8 cellular contexts compared by ENCODE assay signal in the genomic region with DNA sequence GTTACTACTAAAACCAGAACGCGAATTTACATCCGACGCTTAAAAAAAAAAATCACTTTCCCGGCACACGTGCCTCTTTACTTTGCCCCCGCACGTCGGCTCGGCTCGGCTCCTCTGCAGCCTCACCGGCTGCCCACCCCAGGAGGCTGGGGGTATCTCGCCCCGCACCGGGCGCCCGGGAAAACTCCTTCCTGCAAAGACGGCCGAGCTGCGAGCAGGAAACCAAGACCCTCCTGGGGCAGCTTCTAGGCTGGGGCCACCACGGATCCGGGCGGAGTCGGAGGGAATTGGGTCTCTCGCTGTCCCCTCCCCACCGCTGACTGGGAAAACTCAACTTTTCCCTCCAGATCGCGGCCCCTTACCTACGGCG. TPM values are rescaled to one million over a fixed set of nuclear protein-coding genes. Genes with fewer than 3 reads are reported as not detected.
DNase-seq lines count a peak whose midpoint lies in the region; ATAC-seq, FAIRE-seq and TF ChIP-seq lines count a peak whose summit lies in the region.

No MANE protein-coding gene starts in this region.

- H3K79me2 ChIP-seq in GM12878 (ENCODE audit: control insufficient read depth, insufficient read depth, low read length) = no peaks in the 10 kb centered on the region

- SMC1A ChIA-PET in GM12878 (lab: Charles Lee; ENCODE audit: uncharacterized antibody, unreplicated experiment) = no interaction called here

- in situ Hi-C loops in GM12878 (cut with MboI) = loop anchor here (25.0 kb wide), 2 partner anchors 934 to 1434 kb away; no protein-coding TSS in a partner anchor

- no peaks in the 10 kb centered on the region for H3K9me3 ChIP-seq in GM12878 (replicated peaks; ENCODE audit: control insufficient read depth, insufficient read depth, low read length)
- H3K9me3 ChIP-seq in kidney (ENCODE audit: control insufficient read depth in 1 of 2, low read length in 2 of 2) = no peaks in the 10 kb centered on the region

- H3K4me3 Mint-ChIP-seq in stimulated activated memory B cell treated with anti-CD40 and anti-IgM and Interleukin-4, amounts not matched to agents 10 μg/mL and 1 μg/mL and 100 μg/mL, for 72 hours = peak overlapping the region; percentile 87

- H3K4me1 ChIP-seq in GM12878 (ENCODE audit: control insufficient read depth, insufficient read depth, low read length) = no peaks in the 10 kb centered on the region; the same call in 1 of the 2 replicates
- H3K4me1 ChIP-seq in kidney (ENCODE audit: control insufficient read depth in 1 of 2, insufficient read depth in 1 of 2, low read depth in 1 of 2, low read length in 2 of 2) = peaks cover 0 to 2% of the 10 kb centered on the region in 2 donors

- no peak for TF ChIP-seq EP300 in GM12878 (IDR thresholded peaks at IDR 0.05; ENCODE audit: borderline replicate concordance in 1 of 2, control insufficient read depth in 1 of 2, low read depth in 2 of 2, low read length in 2 of 2)

- H3K4me2 ChIP-seq in GM12878 (ENCODE audit: control insufficient read depth, insufficient read depth) = peak overlapping the region; percentile 97

- peak overlapping the region; percentile 84 for H3K4me3 ChIP-seq in GM12878
- peak overlapping the region; percentile 56 to 76 for H3K4me3 ChIP-seq in kidney (ENCODE audit: low read length in 2 of 2)

- intact Hi-C loops in GM12878 (cut with micrococcal nuclease; ENCODE audit: unreplicated experiment) = no loop called here
- intact Hi-C loops in kidney (cut with DNase I) = no loop called here

- ATAC-seq in GM12878 = peak; percentile 34; the same call in 2 of the 3 replicates
- peak; percentile 37 for ATAC-seq in stimulated activated memory B cell treated with anti-CD40 and anti-IgM and Interleukin-4, amounts not matched to agents 10 μg/mL and 1 μg/mL and 100 μg/mL, for 72 hours
- ATAC-seq in GM18520 (IDR thresholded peaks at IDR 0.05; ENCODE audit: unreplicated experiment) = no peak

- no peak for TF ChIP-seq POLR2A in GM12878 (IDR thresholded peaks at IDR 0.05; ENCODE audit: low read depth, low read length)

- peaks cover 39% of the 10 kb centered on the region for H3K27me3 Mint-ChIP-seq in stimulated activated memory B cell treated with anti-CD40 and anti-IgM and Interleukin-4, amounts not matched to agents 10 μg/mL and 1 μg/mL and 100 μg/mL, for 72 hours

- RAD21 ChIA-PET in GM12878 (lab: Charles Lee; ENCODE audit: unreplicated experiment) = no interaction called here

- FAIRE-seq in GM12878 (lab: Jason Lieb, UNC) (no peak), kidney (lab: Jason Lieb, UNC) (no peak)

- H3K27ac Mint-ChIP-seq in stimulated activated memory B cell treated with anti-CD40 and anti-IgM and Interleukin-4, amounts not matched to agents 10 μg/mL and 1 μg/mL and 100 μg/mL, for 72 hours = peak overlapping the region; percentile 57

- peaks cover 16% of the 10 kb centered on the region for H3K4me1 Mint-ChIP-seq in stimulated activated memory B cell treated with anti-CD40 and anti-IgM and Interleukin-4, amounts not matched to agents 10 μg/mL and 1 μg/mL and 100 μg/mL, for 72 hours

- no peak for TF ChIP-seq CTCF in GM12878 (IDR thresholded peaks at IDR 0.05 in 2 of 3, conservative IDR thresholded peaks at IDR 0.05 in 1 of 3; ENCODE audit: control insufficient read depth in 2 of 3, extremely low read depth in 1 of 3, insufficient read depth in 1 of 3, low read depth in 3 of 3, low read length in 3 of 3)
- no peak for TF ChIP-seq CTCF in kidney (IDR thresholded peaks at IDR 0.05; ENCODE audit: borderline replicate concordance, extremely low read depth, insufficient read depth)

- CTCF ChIA-PET in GM12878 (lab: Yijun Ruan, JAX) = no interaction called here

- WGBS in GM12878 (ENCODE audit: insufficient coverage, insufficient replicate concordance, low lambda C conversion rate, missing lambda C conversion rate) = under 1% methylated on average over 28 of the region's 30 CpGs

- H3K27ac ChIP-seq in GM12878 (ENCODE audit: control insufficient read depth, insufficient read depth) = no peak overlapping the region
- H3K27ac ChIP-seq in kidney (ENCODE audit: low read depth in 2 of 2, low read length in 2 of 2) = peak overlapping the region; percentile 32 to 59

- POLR2A ChIA-PET in GM12878 (lab: Charles Lee) = no interaction called here

- H3K36me3 ChIP-seq in GM12878 (ENCODE audit: control insufficient read depth in 2 of 2, insufficient read depth in 2 of 2, low read length in 1 of 2) (no peaks in the 10 kb centered on the region), kidney (ENCODE audit: control insufficient read depth in 1 of 2, insufficient read depth in 2 of 2, low read length in 2 of 2) (no peaks in the 10 kb centered on the region)

- BruUV-seq in GM12878 (replicated peaks; lab: Mats Ljungman, UMichigan) = no TSS peak

- no peak for TF ChIP-seq RAD21 in GM12878 (IDR thresholded peaks at IDR 0.05; ENCODE audit: insufficient read depth, low read depth, low read length)

- H3K9me3 Mint-ChIP-seq in stimulated activated memory B cell treated with anti-CD40 and anti-IgM and Interleukin-4, amounts not matched to agents 10 μg/mL and 1 μg/mL and 100 μg/mL, for 72 hours = no peaks in the 10 kb centered on the region

- no peaks in the 10 kb centered on the region for H4K20me1 ChIP-seq in GM12878 (ENCODE audit: control insufficient read depth, insufficient read depth)

- no peaks in the 10 kb centered on the region for H3K36me3 Mint-ChIP-seq in stimulated activated memory B cell treated with anti-CD40 and anti-IgM and Interleukin-4, amounts not matched to agents 10 μg/mL and 1 μg/mL and 100 μg/mL, for 72 hours

- H2AFZ ChIP-seq in GM12878 (ENCODE audit: control insufficient read depth, low read depth, low read length) = peak overlapping the region; percentile 72

- H3K27me3 ChIP-seq in GM12878 (replicated peaks in 1 of 2; ENCODE audit: control insufficient read depth in 2 of 2, insufficient read depth in 2 of 2, low read length in 1 of 2) = peaks cover 5 to 10% of the 10 kb centered on the region in 2 experiments; a peak in 3 of 4 replicates

- peak overlapping the region; percentile 48; the same call in 1 of the 2 replicates for H3K9ac ChIP-seq in GM12878 (ENCODE audit: control insufficient read depth, insufficient read depth, low read length)
- H3K9ac ChIP-seq in kidney (ENCODE audit: low read length in 2 of 2) = peak overlapping the region; percentile 58 to 67

- DNase-seq in NCI-H510A treated with DMSO at 0.1 percent for 48 hours (lab: John Stamatoyannopoulos, UW) (peak; percentile 89), NCI-H510A (lab: John Stamatoyannopoulos, UW) (no peak), NCI-H1105 treated with DMSO at 0.1 percent for 48 hours (lab: John Stamatoyannopoulos, UW) (peak; percentile 60), GM12878 (ENCODE audit: low read depth, low spot score) (no peak), kidney (peak; percentile 82)
- no peak for DNase-seq in effector CD8-positive, alpha-beta T cell (lab: John Stamatoyannopoulos, UW)

RNA-seq across cellular contexts. Expression of a gene that starts 0.6 kb away (rescaled TPM):
- 5.7 and 11.5 TPM in 2 replicates for total RNA-seq in GM12878 (2013; cell fraction: nucleolus; rRNA removed)
- total RNA-seq in GM12878 (2014; rRNA removed) (6.7 and 8.3 TPM in 2 replicates), GM12878 (2014; rRNA removed; fragmentation: Illumina TruSeq; extraction: Trizol) (4.5 and 5.3 TPM in 2 replicates), GM12878 (2021) (3.2 and 5.6 TPM in 2 replicates), kidney (26.1 TPM)
- polyA plus RNA-seq in GM12878 (2011; ENCODE audit: low read depth) = 0.88 TPM
- polyA plus RNA-seq in GM12878 (2011; rRNA removed) (3.4 TPM in 2 replicates), GM12878 (2014; fragmentation: Illumina TruSeq; extraction: Trizol) (5.9 TPM in 1 of 2 replicates, not detected in the other), GM12878 (2014; fragmentation: Nextera tagmentation; extraction: Ambion mirVana) (1 to 10 TPM; 4.5 to 6.8 TPM), GM12878 (2014; rRNA removed) (5.3 and 7.2 TPM in 2 replicates), GM12878 (2016; fragmentation: Nextera tagmentation; extraction: Ambion mirVana) (10 to 100 TPM in 1 of 2 experiments, 1 to 10 TPM in 1; 5.0 to 10.2 TPM), kidney (ENCODE audit: insufficient read depth, low read depth, low replicate concordance) (15.8 TPM)
- 5.7 and 11.7 TPM in 2 replicates for polyA plus RNA-seq in GM12878 (2011; cell fraction: cytosol; rRNA removed)
- 3.0 and 5.6 TPM in 2 replicates for polyA plus RNA-seq in GM12878 (2011; cell fraction: nucleus; rRNA removed)
- 2.0 and 2.9 TPM in 2 replicates for polyA plus RNA-seq in GM12878 (2012)
- polyA minus RNA-seq in GM12878 (2011; rRNA and poly(A)+ RNA removed) = 3.6 and 5.4 TPM in 2 replicates
- 0.31 and 2.4 TPM in 2 replicates for polyA minus RNA-seq in GM12878 (2011; cell fraction: cytosol; rRNA and poly(A)+ RNA removed)
- 2.5 TPM in 2 replicates for polyA minus RNA-seq in GM12878 (2011; cell fraction: nucleus; rRNA and poly(A)+ RNA removed)

RNA-seq across cellular contexts. Expression of a gene that starts 32.7 kb away (rescaled TPM):
- 11.8 and 17.9 TPM in 2 replicates for total RNA-seq in GM12878 (2013; cell fraction: nucleolus; rRNA removed)
- 222 and 228 TPM in 2 replicates for total RNA-seq in GM12878 (2014; rRNA removed)
- total RNA-seq in GM12878 (2014; rRNA removed; fragmentation: Illumina TruSeq; extraction: Trizol) = 181 and 208 TPM in 2 replicates
- 186 and 193 TPM in 2 replicates for total RNA-seq in GM12878 (2021)
- 97.1 TPM for polyA plus RNA-seq in GM12878 (2011; ENCODE audit: low read depth)
- polyA plus RNA-seq in GM12878 (2011; rRNA removed) = 147 and 217 TPM in 2 replicates
- polyA plus RNA-seq in GM12878 (2011; cell fraction: cytosol; rRNA removed) = 244 and 255 TPM in 2 replicates
- polyA plus RNA-seq in GM12878 (2011; cell fraction: nucleus; rRNA removed) = 105 and 119 TPM in 2 replicates
- 140 and 147 TPM in 2 replicates for polyA plus RNA-seq in GM12878 (2012)
- 153 and 203 TPM in 2 replicates for polyA plus RNA-seq in GM12878 (2014; fragmentation: Illumina TruSeq; extraction: Trizol)
- 100 to 1,000 TPM in 1 of 2 experiments, 10 to 100 TPM in 1; 79.4 to 150 TPM for polyA plus RNA-seq in GM12878 (2014; fragmentation: Nextera tagmentation; extraction: Ambion mirVana)
- polyA plus RNA-seq in GM12878 (2014; rRNA removed) = 179 and 205 TPM in 2 replicates
- 100 to 1,000 TPM; 413 to 415 TPM for polyA plus RNA-seq in GM12878 (2016; fragmentation: Nextera tagmentation; extraction: Ambion mirVana)
- polyA minus RNA-seq in GM12878 (2011; rRNA and poly(A)+ RNA removed) = 85.2 and 117 TPM in 2 replicates
- 50.8 and 57.1 TPM in 2 replicates for polyA minus RNA-seq in GM12878 (2011; cell fraction: cytosol; rRNA and poly(A)+ RNA removed)
- 14.5 and 28.7 TPM in 2 replicates for polyA minus RNA-seq in GM12878 (2011; cell fraction: nucleus; rRNA and poly(A)+ RNA removed)
- 321 TPM for total RNA-seq in kidney
- polyA plus RNA-seq in kidney (ENCODE audit: insufficient read depth, low read depth, low replicate concordance) = 1,168 TPM

RNA-seq across cellular contexts. Expression of a gene that starts 42.2 kb away (rescaled TPM):
- total RNA-seq in GM12878 (2013; cell fraction: nucleolus; rRNA removed) = 29.8 and 34.6 TPM in 2 replicates
- total RNA-seq in GM12878 (2014; rRNA removed) = 66.7 and 83.7 TPM in 2 replicates
- 40.4 and 41.5 TPM in 2 replicates for total RNA-seq in GM12878 (2014; rRNA removed; fragmentation: Illumina TruSeq; extraction: Trizol)
- total RNA-seq in GM12878 (2021) = 56.8 and 59.0 TPM in 2 replicates
- polyA plus RNA-seq in GM12878 (2011; ENCODE audit: low read depth) = 27.2 TPM
- 71.0 and 82.6 TPM in 2 replicates for polyA plus RNA-seq in GM12878 (2011; rRNA removed)
- 111 and 139 TPM in 2 replicates for polyA plus RNA-seq in GM12878 (2011; cell fraction: cytosol; rRNA removed)
- 40.2 and 48.5 TPM in 2 replicates for polyA plus RNA-seq in GM12878 (2011; cell fraction: nucleus; rRNA removed)
- 31.8 and 33.7 TPM in 2 replicates for polyA plus RNA-seq in GM12878 (2012)
- polyA plus RNA-seq in GM12878 (2014; fragmentation: Illumina TruSeq; extraction: Trizol) = 44.1 and 59.0 TPM in 2 replicates
- polyA plus RNA-seq in GM12878 (2014; fragmentation: Nextera tagmentation; extraction: Ambion mirVana) = 10 to 100 TPM; 30.0 to 33.6 TPM
- 46.0 and 46.3 TPM in 2 replicates for polyA plus RNA-seq in GM12878 (2014; rRNA removed)
- polyA plus RNA-seq in GM12878 (2016; fragmentation: Nextera tagmentation; extraction: Ambion mirVana) = 10 to 100 TPM; 18.3 to 19.4 TPM
- 222 and 231 TPM in 2 replicates for polyA minus RNA-seq in GM12878 (2011; rRNA and poly(A)+ RNA removed)
- 60.9 and 67.1 TPM in 2 replicates for polyA minus RNA-seq in GM12878 (2011; cell fraction: cytosol; rRNA and poly(A)+ RNA removed)
- polyA minus RNA-seq in GM12878 (2011; cell fraction: nucleus; rRNA and poly(A)+ RNA removed) = 26.7 and 39.5 TPM in 2 replicates
- 72.5 TPM for total RNA-seq in kidney
- polyA plus RNA-seq in kidney (ENCODE audit: insufficient read depth, low read depth, low replicate concordance) = 48.8 TPM

Comparison
In these comparisons a context has a peak if more than half of its experiments do, and no peak if none do; other contexts are left out.
1. DNase-seq: peak in NCI-H510A treated with DMSO at 0.1 percent for 48 hours (single experiment), NCI-H1105 treated with DMSO at 0.1 percent for 48 hours (single experiment) and kidney (single experiment); none in NCI-H510A (single experiment), GM12878 (single experiment) and effector CD8-positive, alpha-beta T cell (single experiment).